In genomic region chr11:109076870-109077269, GRCh38 we compare ENCODE assay signal across 20 cellular contexts.
DNase-seq lines count a peak whose midpoint lies in the region; TF ChIP-seq lines count a peak whose summit lies in the region.
"Had no signal": no experiment of that assay in that cellular context is flagged by ENCODE, and none has a peak within 500 bp of the region (broad histone marks: within the 10 kb centered on the region; RNA-seq: fewer than 3 reads in every experiment).

No MANE protein-coding gene starts in this region.

- H3K4me3 ChIP-seq in cardiac muscle cell, result no peak overlapping the region
- H3K4me3 ChIP-seq in SK-N-SH (ENCODE audit: low read depth in 2 of 2, low read length in 1 of 2), result no peak overlapping the region
- no peak overlapping the region for H3K4me3 ChIP-seq in fibroblast of pulmonary artery (replicated peaks; ENCODE audit: low read depth, low read length)
- H3K4me3 ChIP-seq in smooth muscle cell, result no peak overlapping the region
- H3K4me3 ChIP-seq: A549 had no signal

- H3K4me2 ChIP-seq in SK-N-SH (no peak overlapping the region), smooth muscle cell (peak overlapping the region; percentile 18)
- H3K4me2 ChIP-seq: A549 had no signal

- WGBS in SK-N-SH (ENCODE audit: low lambda C conversion rate), result 54% methylated on average over 2 of the region's 2 CpGs
- WGBS in smooth muscle cell (ENCODE audit: low lambda C conversion rate), result 70% methylated on average over 2 of the region's 2 CpGs

- H3K36me3 ChIP-seq in cardiac muscle cell (no peaks in the 10 kb centered on the region), SK-N-SH (replicated peaks in 1 of 2; ENCODE audit: control insufficient read depth in 1 of 2, insufficient read depth in 2 of 2, low read length in 1 of 2) (no peaks in the 10 kb centered on the region), smooth muscle cell (ENCODE audit: low read depth) (no peaks in the 10 kb centered on the region)

- no peak for TF ChIP-seq RAD21 in SK-N-SH (IDR thresholded peaks at IDR 0.05; ENCODE audit: low read length)

- TF ChIP-seq CTCF in cardiac muscle cell (IDR thresholded peaks at IDR 0.05; ENCODE audit: low read depth, low read length), result no peak
- no peak for TF ChIP-seq CTCF in SK-N-SH (IDR thresholded peaks at IDR 0.05)
- TF ChIP-seq CTCF in fibroblast of pulmonary artery (IDR thresholded peaks at IDR 0.05; ENCODE audit: low read length, missing control alignments), result no peak
- TF ChIP-seq CTCF in smooth muscle cell (IDR thresholded peaks at IDR 0.05; ENCODE audit: borderline replicate concordance, insufficient read depth, poor library complexity, severe bottlenecking), result no peak

- H3K27ac ChIP-seq in cardiac muscle cell, result peak overlapping the region; percentile 64
- H3K27ac ChIP-seq in SK-N-SH (ENCODE audit: low read depth in 2 of 2, low read length in 1 of 2), result peak overlapping the region in 1 of 2 experiments; percentile 69; a peak in 2 of 4 replicates
- no peak overlapping the region for H3K27ac ChIP-seq in smooth muscle cell (ENCODE audit: low read depth)
- H3K27ac ChIP-seq: A549, RWPE1 had no signal

- H3K9ac ChIP-seq in SK-N-SH (no peak overlapping the region), smooth muscle cell (ENCODE audit: low read depth) (no peak overlapping the region)

- H3K79me2 ChIP-seq in SK-N-SH (ENCODE audit: insufficient read depth) (no peaks in the 10 kb centered on the region), smooth muscle cell (ENCODE audit: low read depth) (no peaks in the 10 kb centered on the region)

- H3K9me3 ChIP-seq in cardiac muscle cell (ENCODE audit: low read depth) (no peaks in the 10 kb centered on the region), SK-N-SH (no peaks in the 10 kb centered on the region), smooth muscle cell (replicated peaks; ENCODE audit: low read depth) (no peaks in the 10 kb centered on the region)
- H3K9me3 ChIP-seq: A549 had no signal

- DNase-seq in cardiac muscle cell (ENCODE audit: low read depth in 1 of 2, low spot score in 1 of 2) (peak in 1 of 2 donors; percentile 32), cardiac septum (ENCODE audit: low spot score) (no peak), SK-N-SH (peak; percentile 32), fibroblast of pulmonary artery (ENCODE audit: low read depth) (peak; percentile 7), smooth muscle cell (lab: John Stamatoyannopoulos, UW; ENCODE audit: unreplicated experiment) (no peak), OCI-M2 (lab: John Stamatoyannopoulos, UW; ENCODE audit: unreplicated experiment) (no peak), NCI-H146 treated with DMSO at 0.1 percent for 48 hours (lab: John Stamatoyannopoulos, UW; ENCODE audit: unreplicated experiment) (no peak), NCI-H82 treated with DMSO at 0.1 percent for 48 hours (lab: John Stamatoyannopoulos, UW; ENCODE audit: unreplicated experiment) (no peak)
- DNase-seq: DMS79 treated with DMSO at 0.1 percent for 48 hours, KBM-7, NCI-H1105, NCI-H146, NCI-H2029 treated with DMSO at 0.1 percent for 48 hours, NCI-H2171, NCI-H345, NCI-H524 treated with DMSO at 0.1 percent for 48 hours, NCI-H82, SHP77 treated with DMSO at 0.1 percent for 48 hours had no signal

- CTCF ChIA-PET in SK-N-SH (lab: Yijun Ruan, JAX), result interaction anchor here (0.8 to 1.2 kb wide), 3 partner anchors 11 to 379 kb away, joined by 3 to 7 read pairs (median 3); no protein-coding TSS in a partner anchor

- H3K9me2 ChIP-seq in SK-N-SH, result no peaks in the 10 kb centered on the region

- POLR2A ChIA-PET in SK-N-SH (lab: Yijun Ruan, JAX), result no interaction called here

- intact Hi-C loops in cardiac septum (cut with DNase I), result no loop called here

- H3K4me1 ChIP-seq in cardiac muscle cell (ENCODE audit: low read depth) (peaks cover 16% of the 10 kb centered on the region), SK-N-SH (ENCODE audit: control insufficient read depth in 1 of 2, insufficient read depth in 2 of 2, low read depth in 1 of 2, low read length in 1 of 2) (peaks cover 0 to 16% of the 10 kb centered on the region in 2 experiments; a peak in 2 of 4 replicates), smooth muscle cell (ENCODE audit: low read depth) (no peaks in the 10 kb centered on the region)
- H3K4me1 ChIP-seq: A549 had no signal

- TF ChIP-seq EP300 in SK-N-SH (IDR thresholded peaks at IDR 0.05; ENCODE audit: borderline replicate concordance in 1 of 2, low read depth in 1 of 2, low read length in 1 of 2), result no peak

- H4K20me1 ChIP-seq in SK-N-SH (ENCODE audit: insufficient read depth), result no peaks in the 10 kb centered on the region
- no peaks in the 10 kb centered on the region for H4K20me1 ChIP-seq in smooth muscle cell (ENCODE audit: low read depth)

- no peaks in the 10 kb centered on the region for H3K27me3 ChIP-seq in cardiac muscle cell
- no peaks in the 10 kb centered on the region for H3K27me3 ChIP-seq in SK-N-SH (ENCODE audit: insufficient read depth)
- H3K27me3 ChIP-seq in smooth muscle cell (ENCODE audit: low read depth), result no peaks in the 10 kb centered on the region

- H2AFZ ChIP-seq in SK-N-SH (ENCODE audit: low read depth), result no peak overlapping the region
- H2AFZ ChIP-seq in smooth muscle cell (ENCODE audit: low read depth), result peak overlapping the region; percentile 27

- H3F3A ChIP-seq in SK-N-SH (replicated peaks; ENCODE audit: insufficient read depth) (no peaks in the 10 kb centered on the region), smooth muscle cell (ENCODE audit: low read depth) (no peaks in the 10 kb centered on the region)

TF ChIP-seq in SK-N-SH, 30 proteins besides CTCF, POLR2A, EP300 and RAD21:
- TF ChIP-seq RXRA (IDR thresholded peaks at IDR 0.05; ENCODE audit: borderline replicate concordance, low read depth), result 0 out of 2 replicates have a peak, but pooled peaks have one; percentile 15
- peak; percentile 66 for TF ChIP-seq GATA2 (CRISPR knock-in tag; IDR thresholded peaks at IDR 0.05)
- TF ChIP-seq TCF12 (IDR thresholded peaks at IDR 0.05), result peak; percentile 53
- TF ChIP-seq MAX (IDR thresholded peaks at IDR 0.05; ENCODE audit: low read depth), result no peak
- no peak for TF ChIP-seq RFX5 (IDR thresholded peaks at IDR 0.05; ENCODE audit: low read length)
- TF ChIP-seq ZBTB33 (IDR thresholded peaks at IDR 0.05; ENCODE audit: borderline replicate concordance, low read depth), result no peak
- TF ChIP-seq FOXJ3 (CRISPR knock-in tag; IDR thresholded peaks at IDR 0.05), result no peak
- TF ChIP-seq NRF1 (IDR thresholded peaks at IDR 0.05; ENCODE audit: low read depth, low read length), result no peak
- peak; percentile 51; the same call in 1 of the 2 replicates for TF ChIP-seq NFIC (IDR thresholded peaks at IDR 0.05; ENCODE audit: borderline replicate concordance)

Comparison
In these comparisons a context has a peak if more than half of its experiments do, and no peak if none do; other contexts are left out.
1. DNase-seq: peak in SK-N-SH (single experiment) and fibroblast of pulmonary artery (single experiment); none in cardiac septum (single experiment), smooth muscle cell (single experiment), OCI-M2 (single experiment), NCI-H146 treated with DMSO at 0.1 percent for 48 hours (single experiment) and NCI-H82 treated with DMSO at 0.1 percent for 48 hours (single experiment).